Comparison of ENCODE assay signal across 29 cellular contexts in genomic region chr2:67145851-67146250, GRCh38.
"Had no signal": no experiment of that assay in that cellular context is flagged by ENCODE, and none has a peak within 500 bp of the region (broad histone marks: within the 10 kb centered on the region; RNA-seq: fewer than 3 reads in every experiment).

No MANE protein-coding gene starts in this region.

- DNase-seq: activated CD4-positive, alpha-beta memory T cell treated with anti-CD3 and anti-CD28 coated beads, Interleukin-2, amount 10 ng/mL, durations not matched to agents 7 days and 5 days; activated CD4-positive, alpha-beta T cell treated with anti-CD3 and anti-CD28 coated beads for 1 hour; activated CD4-positive, alpha-beta T cell treated with anti-CD3 and anti-CD28 coated beads for 48 hours; activated CD4-positive, CD25-positive, alpha-beta regulatory T cell; activated CD8-positive, alpha-beta memory T cell treated with anti-CD3 and anti-CD28 coated beads for 24 hours; activated CD8-positive, alpha-beta memory T cell treated with anti-CD3 and anti-CD28 coated beads, Interleukin-2, amount 10 ng/mL, durations not matched to agents 7 days and 5 days; activated CD8-positive, alpha-beta memory T cell treated with anti-CD3 and anti-CD28 coated beads, Interleukin-2, amount 50 U/mL, for 48 hours; activated effector memory CD4-positive, alpha-beta T cell treated with Interleukin-2 at 50 U/mL for 16 hours; activated naive CD4-positive, alpha-beta T cell treated with anti-CD3 and anti-CD28 coated beads, Interleukin-2, amount 10 ng/mL, durations not matched to agents 7 days and 5 days; activated naive CD8-positive, alpha-beta T cell treated with anti-CD3 and anti-CD28 coated beads, Interleukin-2, amount 50 U/mL, for 24 hours; activated T-cell treated with anti-CD3 and anti-CD28 coated beads, Interleukin-2, amount 50 U/mL, for 48 hours; amniotic stem cell; aorta; Karpas-422; KBM-7; NCI-H1105; NCI-H1417 treated with DMSO at 0.1 percent for 48 hours; NCI-H1694; NCI-H2029; NCI-H510A; NCI-H526; NCI-H748 treated with DMSO at 0.1 percent for 48 hours; NK-92 treated with Interleukin-12 subunit alpha and Interleukin-12 subunit beta, amount 100 ng/mL, for 24 hours; PC-9; SHP77; T1000; WERI-Rb-1 had no signal

- H3K4me3 ChIP-seq: PC-9, SJCRH30, SK-N-MC had no signal

- ATAC-seq: activated CD8-positive, alpha-beta memory T cell treated with anti-CD3 and anti-CD28 coated beads, Interleukin-2, amount 10 ng/mL, durations not matched to agents 7 days and 5 days; activated naive CD8-positive, alpha-beta T cell treated with anti-CD3 and anti-CD28 coated beads, Interleukin-2, amount 50 U/mL, for 24 hours had no signal

- H3K36me3 ChIP-seq: SJCRH30, WERI-Rb-1 had no signal

- H3K27me3 ChIP-seq: SJCRH30 had no signal
